9 cellular contexts compared by ENCODE assay signal in genomic region chr19:55809381-55810058, GRCh38. TPM values are rescaled to one million over a fixed set of nuclear protein-coding genes. Genes with fewer than 3 reads are reported as not detected.
DNase-seq lines count a peak whose midpoint lies in the region; ATAC-seq, FAIRE-seq and TF ChIP-seq lines count a peak whose summit lies in the region.
"Had no signal": no experiment of that assay in that cellular context is flagged by ENCODE, and none has a peak within 500 bp of the region (broad histone marks: within the 10 kb centered on the region; RNA-seq: fewer than 3 reads in every experiment).

No MANE protein-coding gene starts in this region.

- WGBS in right lobe of liver (ENCODE audit: insufficient coverage, low coverage, low lambda C conversion rate, missing lambda C conversion rate) = 17% methylated on average over 16 of the region's 20 CpGs

- peak overlapping the region; percentile 30 for H3K27ac ChIP-seq in OCI-LY7 (ENCODE audit: low read depth, low read length, poor library complexity, severe bottlenecking)
- no peak overlapping the region for H3K27ac ChIP-seq in right lobe of liver

- intact Hi-C loops in OCI-LY7 (cut with micrococcal nuclease; ENCODE audit: unreplicated experiment) = loop anchor here (5.0 to 10.0 kb wide), 2 partner anchors 132 to 135 kb away; partner anchors contain the start of genes EPN1 and NLRP8
- intact Hi-C loops in right lobe of liver (cut with DNase I) = loop anchor here in 1 of 2 donors (5.0 to 10.0 kb wide), 2 partner anchors 125 to 172 kb away; no protein-coding TSS in a partner anchor
- intact Hi-C loops in posterior vena cava (cut with DNase I) = no loop called here

- H4K20me1 ChIP-seq in OCI-LY7 (ENCODE audit: insufficient read depth, low read length) = no peaks in the 10 kb centered on the region

- peak; percentile 97 to 99 (median 98) for ATAC-seq in right lobe of liver

- in situ Hi-C loops in astrocyte of the spinal cord (cut with HindIII; ENCODE audit: low sequenced_read_pairs) = no loop called here

- TF ChIP-seq CTCF in LNCaP clone FGC (IDR thresholded peaks at IDR 0.05; ENCODE audit: control insufficient read depth, extremely low read depth, insufficient read depth) (peak; percentile 50; the same call in 1 of the 2 replicates), OCI-LY7 (conservative IDR thresholded peaks at IDR 0.05; ENCODE audit: low read length) (peak; percentile 85), astrocyte of the spinal cord (IDR thresholded peaks at IDR 0.05; ENCODE audit: low read depth, low read length) (peak; percentile 15), right lobe of liver (IDR thresholded peaks at IDR 0.05) (peak; percentile 66 to 73 (median 68))

- peak overlapping the region; percentile 71; the same call in 1 of the 2 replicates for H2AFZ ChIP-seq in OCI-LY7 (ENCODE audit: low read length)

- H3K4me1 ChIP-seq in OCI-LY7 (ENCODE audit: insufficient read depth, low read length, poor library complexity, severe bottlenecking) (peaks cover 60% of the 10 kb centered on the region), right lobe of liver (peaks cover 0 to 8% (median 0%) of the 10 kb centered on the region in 4 donors)

- FAIRE-seq in urothelium cell line (lab: Jason Lieb, UNC) = peak; percentile 95
- FAIRE-seq: astrocyte had no signal

- H3K9me2 ChIP-seq in OCI-LY7 (ENCODE audit: insufficient read depth, low read length) = no peaks in the 10 kb centered on the region

- CTCF ChIA-PET in OCI-LY7 (lab: Charles Lee; ENCODE audit: unreplicated experiment) = interaction anchor here (1.3 kb wide), 1 partner anchor 11 kb away, joined by 4 read pairs; no protein-coding TSS in a partner anchor

- peaks cover under 1% of the 10 kb centered on the region; the same call in 1 of the 2 replicates for H3K9me3 ChIP-seq in OCI-LY7 (ENCODE audit: low read length)
- H3K9me3 ChIP-seq in right lobe of liver = no peaks in the 10 kb centered on the region

- peaks cover 100% of the 10 kb centered on the region for H3K79me2 ChIP-seq in OCI-LY7 (ENCODE audit: insufficient read depth, low read depth, low read length)

- DNase-seq in activated T-cell treated with anti-CD3 and anti-CD28 coated beads for 24 hours (ENCODE audit: low read depth) = peak; percentile 26
- no peak for DNase-seq in activated T-cell treated with anti-CD3 and anti-CD28 coated beads, Interleukin-2, amount 50 U/mL, for 1 hour
- DNase-seq in LNCaP clone FGC (ENCODE audit: low read depth) = peak; percentile 76
- DNase-seq in OCI-LY7 (ENCODE audit: low spot score) = peak; percentile 89
- peak; percentile 0 for DNase-seq in astrocyte of the spinal cord (ENCODE audit: low read depth, low spot score)
- peak; percentile 68 to 81 (median 79) for DNase-seq in right lobe of liver
- DNase-seq in urothelium cell line (ENCODE audit: low spot score) = peak; percentile 92
- DNase-seq in posterior vena cava (ENCODE audit: low spot score) = no peak

- H3K36me3 ChIP-seq in OCI-LY7 (ENCODE audit: insufficient read depth, low read length) (peaks cover 100% of the 10 kb centered on the region), right lobe of liver (no peaks in the 10 kb centered on the region)

- H3K27me3 ChIP-seq in right lobe of liver = no peaks in the 10 kb centered on the region

- H3K4me2 ChIP-seq in OCI-LY7 (ENCODE audit: low read length) = peak overlapping the region; percentile 70

- no TSS peak for BruUV-seq in OCI-LY7 (replicated peaks; lab: Mats Ljungman, UMichigan)

- H3K4me3 ChIP-seq in LNCaP clone FGC (ENCODE audit: low read depth, low read length) = no peak overlapping the region
- peak overlapping the region; percentile 66 for H3K4me3 ChIP-seq in OCI-LY7 (ENCODE audit: low read depth, low read length, poor library complexity, severe bottlenecking)
- no peak overlapping the region for H3K4me3 ChIP-seq in astrocyte of the spinal cord (ENCODE audit: low read depth, low read length)
- peak overlapping the region in 2 of 3 donors; percentile 17 to 18 for H3K4me3 ChIP-seq in right lobe of liver

- POLR2A ChIA-PET in OCI-LY7 (lab: Charles Lee) = interaction anchor here (0.6 to 0.9 kb wide), 2 partner anchors 13 to 20 kb away, joined by 3 read pairs; no protein-coding TSS in a partner anchor

- TF ChIP-seq POLR2A in right lobe of liver (IDR thresholded peaks at IDR 0.05) = no peak

RNA-seq across cellular contexts. Expression of gene NLRP11, which starts 22.3 kb away (rescaled TPM):
- 72.9 and 79.3 TPM in 2 replicates for total RNA-seq in OCI-LY7 (2014; rRNA removed; shearing (Covaris generic))
- total RNA-seq in OCI-LY7 (2022) (91.6 and 112 TPM in 2 replicates), right lobe of liver (under 1 TPM; 0.22 to 0.92 (median 0.25) TPM), posterior vena cava (not detected)
- total RNA-seq: astrocyte had no signal

RNA-seq across cellular contexts. Expression of gene NLRP4, which starts 26.8 kb away (rescaled TPM):
- 4.2 and 4.6 TPM in 2 replicates for total RNA-seq in OCI-LY7 (2014; rRNA removed; shearing (Covaris generic))
- 3.6 and 4.0 TPM in 2 replicates for total RNA-seq in OCI-LY7 (2022)
- not detected for total RNA-seq in right lobe of liver
- not detected for total RNA-seq in posterior vena cava
- total RNA-seq: astrocyte had no signal

RNA-seq across cellular contexts. Expression of gene RFPL4AL1, which starts 40.6 kb away (rescaled TPM):
- total RNA-seq in OCI-LY7 (2014; rRNA removed; shearing (Covaris generic)) = not detected in 2 replicates
- total RNA-seq in OCI-LY7 (2022) (not detected in 2 replicates), right lobe of liver (under 1 TPM in 2 of 6 experiments, not detected in 4; 0.57 to 0.79 TPM), posterior vena cava (not detected)
- total RNA-seq: astrocyte had no signal

RNA-seq across cellular contexts. Expression of gene RFPL4A, which starts 50.6 kb away (rescaled TPM):
- not detected in 2 replicates for total RNA-seq in OCI-LY7 (2014; rRNA removed; shearing (Covaris generic))
- total RNA-seq in OCI-LY7 (2022) (not detected in 2 replicates), right lobe of liver (under 1 TPM in 4 of 6 experiments, not detected in 2; 0.31 to 0.99 (median 0.39) TPM), posterior vena cava (not detected)

Comparison
In these comparisons a context has a peak if more than half of its experiments do, and no peak if none do; other contexts are left out.
1. DNase-seq: peak in activated T-cell treated with anti-CD3 and anti-CD28 coated beads for 24 hours (single experiment), LNCaP clone FGC (single experiment), OCI-LY7 (single experiment), astrocyte of the spinal cord (single experiment), right lobe of liver (3 of 3) and urothelium cell line (single experiment); none in activated T-cell treated with anti-CD3 and anti-CD28 coated beads, Interleukin-2, amount 50 U/mL, for 1 hour (single experiment) and posterior vena cava (single experiment).
2. H3K4me3 ChIP-seq: peak in OCI-LY7 (single experiment) and right lobe of liver (2 of 3); none in LNCaP clone FGC (single experiment) and astrocyte of the spinal cord (single experiment).
3. CTCF ChIP-seq: peak in every context shown above with its lines; median percentile 85 in OCI-LY7; 68 in right lobe of liver; 50 in LNCaP clone FGC; 15 in astrocyte of the spinal cord.
4. RNA of gene NLRP11, which starts 22.3 kb away (total RNA-seq): 72.9 to 112 TPM in OCI-LY7; 0.22 to 0.92 TPM in right lobe of liver and not detected in posterior vena cava; every median in the first group is over 10 times any median in the second.
5. RNA of gene NLRP4, which starts 26.8 kb away (total RNA-seq): 3.6 to 4.6 TPM in OCI-LY7; not detected in right lobe of liver and not detected in posterior vena cava; every median in the first group is over 4 times any median in the second.